ENCODE assay signal across 32 cellular contexts in genomic region chr6:12169377-12169776, GRCh38.
DNase-seq lines count a peak whose midpoint lies in the region; ATAC-seq and TF ChIP-seq lines count a peak whose summit lies in the region.
"Had no signal": no experiment of that assay in that cellular context is flagged by ENCODE, and none has a peak within 500 bp of the region (broad histone marks: within the 10 kb centered on the region; RNA-seq: fewer than 3 reads in every experiment).

No MANE protein-coding gene starts in this region.

- H3K36me3 ChIP-seq in thyroid gland, result no peaks in the 10 kb centered on the region
- H3K36me3 ChIP-seq: BE2C had no signal

- H3K4me3 ChIP-seq in Jurkat, Clone E6-1 (ENCODE audit: low read length), result no peak overlapping the region
- no peak overlapping the region for H3K4me3 ChIP-seq in thyroid gland (replicated peaks in 1 of 3)
- H3K4me3 ChIP-seq: A549; BLaER1; BLaER1 treated with 17β-estradiol and CSF1 and Interleukin-3, amounts not matched to agents 10 nM and 100 nM had no signal

- WGBS in thyroid gland, 2 donors, result 88 to 90% methylated on average over 1 of the region's 1 CpG

- CTCF ChIA-PET in CD4-positive, alpha-beta T cell (lab: Charles Lee), result no interaction called here

- no peaks in the 10 kb centered on the region for H3K27me3 ChIP-seq in CD4-positive, alpha-beta T cell (ENCODE audit: control insufficient read depth, insufficient read depth, low read length)
- H3K27me3 ChIP-seq in thyroid gland, result no peaks in the 10 kb centered on the region
- H3K27me3 ChIP-seq: BE2C; BLaER1; BLaER1 treated with 17β-estradiol and CSF1 and Interleukin-3, amounts not matched to agents 10 nM and 100 nM had no signal

- no peaks in the 10 kb centered on the region for H3K9me3 ChIP-seq in CD4-positive, alpha-beta T cell (ENCODE audit: control insufficient read depth, low read length)
- no peaks in the 10 kb centered on the region for H3K9me3 ChIP-seq in T-helper 17 cell (ENCODE audit: control insufficient read depth, low read length, poor library complexity, severe bottlenecking)
- H3K9me3 ChIP-seq in thyroid gland, result no peaks in the 10 kb centered on the region
- H3K9me3 ChIP-seq: A549; BE2C; BLaER1; BLaER1 treated with 17β-estradiol and CSF1 and Interleukin-3, amounts not matched to agents 10 nM and 100 nM; Caco-2 had no signal

- POLR2A ChIA-PET in CD4-positive, alpha-beta T cell (lab: Charles Lee), result no interaction called here

- no peak overlapping the region for H3K27ac ChIP-seq in CD4-positive, alpha-beta T cell (ENCODE audit: low read depth, low read length)
- no peak overlapping the region for H3K27ac ChIP-seq in thyroid gland
- H3K27ac ChIP-seq: 22Rv1; A549; BLaER1; BLaER1 treated with 17β-estradiol and CSF1 and Interleukin-3, amounts not matched to agents 10 nM and 100 nM; C4-2B had no signal

- H3K36me3 Mint-ChIP-seq in CD4-positive, alpha-beta T cell (ENCODE audit: low read depth), result peaks cover 8% of the 10 kb centered on the region
- no peaks in the 10 kb centered on the region for H3K36me3 Mint-ChIP-seq in T-helper 17 cell (ENCODE audit: low read depth)

- H3K4me3 Mint-ChIP-seq in CD4-positive, alpha-beta T cell, result no peak overlapping the region
- no peak overlapping the region for H3K4me3 Mint-ChIP-seq in T-helper 17 cell
- H3K4me3 Mint-ChIP-seq: B cell; CD14-positive monocyte; CD4-positive, alpha-beta memory T cell; CD4-positive, CD25-positive, alpha-beta regulatory T cell; CD8-positive, alpha-beta memory T cell; CD8-positive, alpha-beta T cell had no signal

- ATAC-seq in CD4-positive, alpha-beta T cell (ENCODE audit: poor library complexity), result peak; percentile 21
- peak; percentile 53 for ATAC-seq in T-helper 17 cell
- ATAC-seq: A549; CD8-positive, alpha-beta T cell had no signal

- H3K27me3 Mint-ChIP-seq in CD4-positive, alpha-beta T cell, result no peaks in the 10 kb centered on the region
- H3K27me3 Mint-ChIP-seq in T-helper 17 cell, result no peaks in the 10 kb centered on the region
- H3K27me3 Mint-ChIP-seq: B cell; CD4-positive, alpha-beta memory T cell; CD4-positive, CD25-positive, alpha-beta regulatory T cell; CD8-positive, alpha-beta memory T cell had no signal

- TF ChIP-seq POLR2A in thyroid gland (IDR thresholded peaks at IDR 0.05), result no peak

- TF ChIP-seq CTCF in CD4-positive, alpha-beta T cell (IDR thresholded peaks at IDR 0.05), result no peak
- no peak for TF ChIP-seq CTCF in thyroid gland (IDR thresholded peaks at IDR 0.05)

- intact Hi-C loops in CD4-positive, alpha-beta T cell (cut with DNase I, micrococcal nuclease), result no loop called here
- intact Hi-C loops in thyroid gland (cut with DNase I), result no loop called here

- no peak for DNase-seq in CD4-positive, alpha-beta T cell
- DNase-seq in Jurkat, Clone E6-1 (ENCODE audit: low read depth, low spot score), result peak; percentile 50
- DNase-seq in T-helper 17 cell, result no peak
- DNase-seq in GF-D8 (lab: John Stamatoyannopoulos, UW), result no peak
- DNase-seq in NCI-H1105 treated with DMSO at 0.1 percent for 48 hours (lab: John Stamatoyannopoulos, UW), result no peak
- DNase-seq in thyroid gland, result no peak
- DNase-seq: 8988T; ACHN; AML-193; BE2C; C1 segment of cervical spinal cord; Caco-2; Calu3; CD4-positive, CD25-positive, alpha-beta regulatory T cell; CD8-positive, alpha-beta memory T cell; CD8-positive, alpha-beta T cell; COR-L47; DMS 273 treated with DMSO at 0.1 percent for 48 hours; DMS153; DMS53; DMS79; DMS79 treated with DMSO at 0.1 percent for 48 hours; DND-41; EL had no signal

- peaks cover 17% of the 10 kb centered on the region for H3K4me1 Mint-ChIP-seq in CD4-positive, alpha-beta T cell (ENCODE audit: low read depth)
- H3K4me1 Mint-ChIP-seq in T-helper 17 cell, result peaks cover 16% of the 10 kb centered on the region
- H3K4me1 Mint-ChIP-seq: B cell had no signal

- no peak overlapping the region for H3K27ac Mint-ChIP-seq in CD4-positive, alpha-beta T cell
- H3K27ac Mint-ChIP-seq in T-helper 17 cell, result peak overlapping the region; percentile 16
- H3K27ac Mint-ChIP-seq: B cell; CD14-positive monocyte; CD4-positive, alpha-beta memory T cell; CD4-positive, CD25-positive, alpha-beta regulatory T cell; CD8-positive, alpha-beta memory T cell; CD8-positive, alpha-beta T cell had no signal

- peaks cover 0 to 6% of the 10 kb centered on the region in 2 donors for H3K4me1 ChIP-seq in thyroid gland
- H3K4me1 ChIP-seq: A549, BE2C, BLaER1, Caco-2 had no signal

- H3K9me3 Mint-ChIP-seq in CD4-positive, alpha-beta T cell, result no peaks in the 10 kb centered on the region
- H3K9me3 Mint-ChIP-seq: CD14-positive monocyte; CD4-positive, alpha-beta memory T cell; CD4-positive, CD25-positive, alpha-beta regulatory T cell; CD8-positive, alpha-beta memory T cell; CD8-positive, alpha-beta T cell had no signal
